8 cellular contexts compared by ENCODE assay signal in the genomic region with DNA sequence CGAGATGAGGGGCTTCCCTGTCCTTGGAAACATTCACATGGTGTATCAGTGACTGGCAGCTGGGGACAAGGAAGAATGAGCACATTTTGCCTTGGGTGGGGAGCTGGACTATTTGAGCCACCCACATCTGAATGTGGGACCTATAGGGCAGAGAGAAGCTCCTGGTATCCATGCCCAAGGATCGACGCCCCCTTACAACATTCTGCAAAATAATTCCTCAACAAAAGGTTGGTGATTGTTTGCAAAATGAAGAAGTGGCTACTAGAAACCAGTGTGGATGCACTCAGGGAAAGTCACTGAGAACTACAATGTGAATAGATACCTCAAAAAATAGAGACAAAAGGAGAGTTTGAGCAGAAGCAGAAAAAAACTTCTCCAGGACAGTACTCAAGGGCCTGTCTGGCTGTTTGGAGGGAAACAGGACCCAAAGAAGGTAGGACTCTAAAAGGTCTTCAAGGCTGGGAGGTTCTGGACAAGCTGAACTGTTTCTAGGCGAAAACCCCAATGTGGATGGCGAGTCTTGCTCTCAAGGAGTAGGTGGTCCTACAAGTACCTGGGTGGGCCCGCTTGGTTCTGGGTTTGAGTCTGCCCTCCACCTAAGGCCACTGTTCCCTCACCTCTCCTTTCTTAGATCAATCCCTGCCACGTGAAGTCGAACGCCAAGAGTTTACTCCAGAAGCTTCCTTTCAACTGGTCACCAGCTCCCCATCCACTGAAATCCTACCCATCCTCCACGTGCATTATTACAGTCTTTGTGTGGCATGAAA.
DNase-seq lines count a peak whose midpoint lies in the region; ATAC-seq and TF ChIP-seq lines count a peak whose summit lies in the region.

No MANE protein-coding gene starts in this region.

- no peaks in the 10 kb centered on the region for H3K9me3 Mint-ChIP-seq in CD4-positive, CD25-positive, alpha-beta regulatory T cell
- no peaks in the 10 kb centered on the region for H3K9me3 Mint-ChIP-seq in neural crest cell

- TF ChIP-seq CTCF in cardiac fibroblast (IDR thresholded peaks at IDR 0.05; ENCODE audit: low read depth, low read length), result no peak
- no peak for TF ChIP-seq CTCF in neural crest cell (conservative IDR thresholded peaks at IDR 0.05)

- ATAC-seq in CD4-positive, CD25-positive, alpha-beta regulatory T cell (ENCODE audit: low read depth in 2 of 2), result no peak

- peak overlapping the region; percentile 83 for H3K4me2 ChIP-seq in Karpas-422 (ENCODE audit: low read depth, low read length, poor library complexity, severe bottlenecking)

- H3K4me1 Mint-ChIP-seq in CD4-positive, CD25-positive, alpha-beta regulatory T cell, result peaks cover 11 to 50% (median 34%) of the 10 kb centered on the region in 4 donors
- peaks cover 16% of the 10 kb centered on the region for H3K4me1 Mint-ChIP-seq in neural crest cell

- peak overlapping the region; percentile 45 to 87 (median 71) for H3K27ac Mint-ChIP-seq in CD4-positive, CD25-positive, alpha-beta regulatory T cell
- H3K27ac Mint-ChIP-seq in neural crest cell (ENCODE audit: unreplicated experiment), result no peak overlapping the region

- peaks cover 15% of the 10 kb centered on the region; the same call in 1 of the 2 replicates for H4K20me1 ChIP-seq in Karpas-422 (ENCODE audit: insufficient read depth, low read depth, low read length)

- H3K4me3 Mint-ChIP-seq in CD4-positive, CD25-positive, alpha-beta regulatory T cell, result peak overlapping the region; percentile 93 to 96 (median 95)
- H3K4me3 Mint-ChIP-seq in neural crest cell, result peak overlapping the region; percentile 95

- peaks cover 35% of the 10 kb centered on the region for H3K36me3 ChIP-seq in CD4-positive, CD25-positive, alpha-beta regulatory T cell (ENCODE audit: control insufficient read depth, insufficient read depth, low read length)
- H3K36me3 ChIP-seq in Karpas-422 (ENCODE audit: insufficient read depth, low read length), result 0 out of 2 replicates have a peak, but pooled peaks cover 4% of the 10 kb centered on the region

- peak overlapping the region; percentile 77 for H3K9ac ChIP-seq in Karpas-422 (ENCODE audit: low read length)

- peaks cover 29% of the 10 kb centered on the region for H3K79me2 ChIP-seq in Karpas-422 (ENCODE audit: low read length)

- no peaks in the 10 kb centered on the region for H3K9me3 ChIP-seq in CD4-positive, CD25-positive, alpha-beta regulatory T cell (ENCODE audit: control insufficient read depth in 2 of 2, low read length in 2 of 2)
- H3K9me3 ChIP-seq in Karpas-422 (ENCODE audit: low read length), result no peaks in the 10 kb centered on the region

- H3K27me3 ChIP-seq in CD4-positive, CD25-positive, alpha-beta regulatory T cell (ENCODE audit: control insufficient read depth, insufficient read depth, low read length), result no peaks in the 10 kb centered on the region
- H3K27me3 ChIP-seq in Karpas-422 (ENCODE audit: low read length), result no peaks in the 10 kb centered on the region

- peak overlapping the region; percentile 57 for H3K4me3 ChIP-seq in CD4-positive, CD25-positive, alpha-beta regulatory T cell (ENCODE audit: low read depth, low read length)
- H3K4me3 ChIP-seq in Karpas-422 (ENCODE audit: low read length) (peak overlapping the region; percentile 90), cardiac fibroblast (replicated peaks in 1 of 2; ENCODE audit: low read depth in 2 of 2, low read length in 2 of 2) (peak overlapping the region; percentile 79 to 85)

- H3K36me3 Mint-ChIP-seq in CD4-positive, CD25-positive, alpha-beta regulatory T cell, result peaks cover 10% of the 10 kb centered on the region
- peaks cover under 1% of the 10 kb centered on the region for H3K36me3 Mint-ChIP-seq in neural crest cell (ENCODE audit: low read depth)

- H3K4me1 ChIP-seq in CD4-positive, CD25-positive, alpha-beta regulatory T cell (ENCODE audit: control insufficient read depth, insufficient read depth, low read length, poor library complexity, severe bottlenecking), result peaks cover 41% of the 10 kb centered on the region
- H3K4me1 ChIP-seq in Karpas-422 (ENCODE audit: low read length), result peaks cover 23% of the 10 kb centered on the region

- H3K27me3 Mint-ChIP-seq in CD4-positive, CD25-positive, alpha-beta regulatory T cell, result peaks cover 17% of the 10 kb centered on the region
- H3K27me3 Mint-ChIP-seq in neural crest cell (ENCODE audit: low read depth), result peaks cover 6% of the 10 kb centered on the region

- DNase-seq in CD4-positive, CD25-positive, alpha-beta regulatory T cell, result no peak
- DNase-seq in Karpas-422 (no peak), cardiac fibroblast (ENCODE audit: low read depth in 2 of 2) (no peak), neural crest cell (ENCODE audit: low read depth, low spot score) (no peak), NCI-H1105 treated with DMSO at 0.1 percent for 48 hours (lab: John Stamatoyannopoulos, UW) (no peak), anterior cingulate cortex (lab: John Stamatoyannopoulos, UW) (no peak), NCI-H82 treated with DMSO at 0.1 percent for 48 hours (lab: John Stamatoyannopoulos, UW; ENCODE audit: unreplicated experiment) (no peak), EL (no peak)

- H3K27ac ChIP-seq in CD4-positive, CD25-positive, alpha-beta regulatory T cell (ENCODE audit: insufficient read depth, low read length, poor library complexity, severe bottlenecking), result peak overlapping the region; percentile 52
- H3K27ac ChIP-seq in Karpas-422 (ENCODE audit: low read length), result no peak overlapping the region

- no peak overlapping the region for H2AFZ ChIP-seq in Karpas-422 (ENCODE audit: low read length)

- H3K9me2 ChIP-seq in Karpas-422 (replicated peaks; ENCODE audit: insufficient read depth, low read length), result no peaks in the 10 kb centered on the region
